18 cellular contexts compared by ENCODE assay signal in the genomic region with DNA sequence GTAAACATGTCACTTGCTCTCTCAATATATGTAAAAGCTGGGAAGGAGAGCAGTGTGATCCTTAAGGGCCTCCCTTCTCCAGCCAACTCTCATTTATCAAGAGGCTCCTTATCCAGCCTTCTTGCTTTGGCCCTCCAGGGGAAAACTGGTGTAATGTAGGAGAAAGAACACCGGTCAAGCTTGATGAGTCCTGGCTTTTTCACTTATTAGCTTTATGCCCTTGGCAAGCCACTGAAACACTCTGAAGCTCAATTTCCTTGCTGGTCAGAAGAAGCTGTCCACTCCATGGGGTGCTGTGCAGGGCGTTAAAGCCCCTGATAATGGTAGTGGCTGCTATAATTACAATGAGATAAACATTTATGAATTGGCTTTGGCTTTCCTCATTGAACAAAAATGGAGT.
"Had no signal": no experiment of that assay in that cellular context is flagged by ENCODE, and none has a peak within 500 bp of the region (broad histone marks: within the 10 kb centered on the region; RNA-seq: fewer than 3 reads in every experiment).

No MANE protein-coding gene starts in this region.

- H3K27me3 ChIP-seq: breast epithelium, tibial artery had no signal

- H3K27me3 Mint-ChIP-seq: activated CD4-positive, alpha-beta T cell treated with anti-CD3 and anti-CD28 coated beads, Interleukin-2, amount 10 ng/mL, durations not matched to agents 24 days and 14 days had no signal

- H3K4me1 Mint-ChIP-seq: activated CD4-positive, alpha-beta T cell treated with anti-CD3 and anti-CD28 coated beads, Interleukin-2, amount 10 ng/mL, durations not matched to agents 24 days and 14 days; activated naive CD8-positive, alpha-beta T cell treated with anti-CD3 and anti-CD28 coated beads for 36 hours had no signal

- H3K9me3 ChIP-seq: breast epithelium, prostate gland, tibial artery had no signal

- H3K27ac Mint-ChIP-seq: activated CD4-positive, alpha-beta T cell treated with anti-CD3 and anti-CD28 coated beads, Interleukin-2, amount 10 ng/mL, durations not matched to agents 24 days and 14 days; activated CD8-positive, alpha-beta T cell treated with anti-CD3 and anti-CD28 coated beads, Interleukin-2, amount 10 ng/mL, durations not matched to agents 7 days and 5 days; activated naive CD8-positive, alpha-beta T cell treated with anti-CD3 and anti-CD28 coated beads for 36 hours; nephron progenitor cell had no signal

- H3K4me1 ChIP-seq: breast epithelium, prostate gland had no signal

- H3K27ac ChIP-seq: breast epithelium, prostate gland, tibial artery had no signal

- ATAC-seq: activated CD8-positive, alpha-beta T cell treated with anti-CD3 and anti-CD28 coated beads, Interleukin-2, amount 10 ng/mL, durations not matched to agents 7 days and 5 days; left ventricle myocardium superior; sciatic nerve had no signal

- H3K36me3 Mint-ChIP-seq: activated naive CD8-positive, alpha-beta T cell treated with anti-CD3 and anti-CD28 coated beads for 36 hours had no signal

- H3K36me3 ChIP-seq: breast epithelium, prostate gland, tibial artery had no signal

- H3K9me3 Mint-ChIP-seq: activated CD4-positive, alpha-beta T cell treated with anti-CD3 and anti-CD28 coated beads, Interleukin-2, amount 10 ng/mL, durations not matched to agents 24 days and 14 days; activated naive CD8-positive, alpha-beta T cell treated with anti-CD3 and anti-CD28 coated beads for 36 hours had no signal

- DNase-seq: activated CD4-positive, alpha-beta T cell treated with anti-CD3 and anti-CD28 coated beads, Interleukin-2, amount 10 ng/mL, durations not matched to agents 24 days and 14 days; activated CD4-positive, CD25-positive, alpha-beta regulatory T cell; activated CD8-positive, alpha-beta memory T cell treated with anti-CD3 and anti-CD28 coated beads, Interleukin-2, amount 50 U/mL, for 4 hours; activated CD8-positive, alpha-beta T cell treated with anti-CD3 and anti-CD28 coated beads, Interleukin-2, amount 10 ng/mL, durations not matched to agents 7 days and 5 days; activated gamma-delta T cell; activated naive CD8-positive, alpha-beta T cell treated with anti-CD3 and anti-CD28 coated beads for 36 hours; activated T-cell treated with anti-CD3 and anti-CD28 coated beads, Interleukin-2, amount 50 U/mL, for 48 hours; anterior cingulate cortex; islet precursor cell; left ventricle myocardium superior; mesendoderm; nephron progenitor cell; occipital lobe; stimulated activated CD4-positive, alpha-beta T cell treated with anti-CD3 and anti-CD28 coated beads, Interleukin-1b, Interleukin-23, amount 100 ng/mL, for 48 hours; tibial artery had no signal

- H3K4me3 ChIP-seq: breast epithelium, prostate gland, tibial artery had no signal

- H3K4me3 Mint-ChIP-seq: activated CD4-positive, alpha-beta T cell treated with anti-CD3 and anti-CD28 coated beads, Interleukin-2, amount 10 ng/mL, durations not matched to agents 24 days and 14 days; activated CD8-positive, alpha-beta T cell treated with anti-CD3 and anti-CD28 coated beads, Interleukin-2, amount 10 ng/mL, durations not matched to agents 7 days and 5 days; activated naive CD8-positive, alpha-beta T cell treated with anti-CD3 and anti-CD28 coated beads for 36 hours; nephron progenitor cell had no signal
